Comparison of ENCODE assay signal across 9 cellular contexts in genomic region chr2:54866868-54867267, GRCh38.
DNase-seq lines count a peak whose midpoint lies in the region; ATAC-seq, FAIRE-seq and TF ChIP-seq lines count a peak whose summit lies in the region.
"Had no signal": no experiment of that assay in that cellular context is flagged by ENCODE, and none has a peak within 500 bp of the region (broad histone marks: within the 10 kb centered on the region; RNA-seq: fewer than 3 reads in every experiment).

No MANE protein-coding gene starts in this region.

- no peaks in the 10 kb centered on the region for H4K20me1 ChIP-seq in H9 (ENCODE audit: control insufficient read depth, insufficient read depth, insufficient read length)

- DNase-seq in HTR-8/SVneo (ENCODE audit: insufficient read length, low spot score), result no peak
- no peak for DNase-seq in NCI-H510A (lab: John Stamatoyannopoulos, UW)
- DNase-seq in dermis blood vessel endothelial cell, result no peak
- no peak for DNase-seq in H9

- H3K4me1 Mint-ChIP-seq in H9, result peaks cover 3 to 5% of the 10 kb centered on the region in 2 experiments; a peak in 2 of 4 replicates

- H3K27me3 Mint-ChIP-seq in H9 (ENCODE audit: low read depth), result no peaks in the 10 kb centered on the region

- H2AK5ac ChIP-seq in H9 (ENCODE audit: insufficient read length, low read length), result no peak overlapping the region

- H3K14ac ChIP-seq in H9 (ENCODE audit: insufficient read depth, low read length), result no peak overlapping the region

- no peak overlapping the region for H3K4me2 ChIP-seq in H9 (ENCODE audit: insufficient read depth, insufficient read length, low read length)

- no peaks in the 10 kb centered on the region for H3K36me3 Mint-ChIP-seq in H9 (ENCODE audit: insufficient read depth in 1 of 3, low read depth in 3 of 3)

- H3K9me3 ChIP-seq in H9 (ENCODE audit: control insufficient read depth, low read depth, low read length), result no peaks in the 10 kb centered on the region

- no peak overlapping the region for H4K8ac ChIP-seq in H9 (replicated peaks; ENCODE audit: insufficient read length, low read depth, low read length)

- H3K27ac ChIP-seq in VCaP, result peak overlapping the region; percentile 42
- H3K27ac ChIP-seq in H9 (ENCODE audit: insufficient read length, low read depth, low read length), result no peak overlapping the region

- H4K5ac ChIP-seq in H9 (ENCODE audit: insufficient read length, low read depth, low read length), result no peak overlapping the region

- no peaks in the 10 kb centered on the region for H3K79me2 ChIP-seq in H9 (ENCODE audit: insufficient read depth, low read length)

- no peak overlapping the region for H2BK120ac ChIP-seq in H9 (ENCODE audit: low read depth, low read length, poor library complexity, severe bottlenecking)

- H3K9me3 Mint-ChIP-seq in H9, result no peaks in the 10 kb centered on the region
- H3K9me3 Mint-ChIP-seq: T-helper 2 cell treated with Interferon-gamma antibody and Interleukin-4, amounts not matched to agents 5 μg/mL and 100 μg/mL, for 36 hours had no signal

- H3K27ac Mint-ChIP-seq in H9, result no peak overlapping the region
- H3K27ac Mint-ChIP-seq: T-helper 2 cell treated with Interferon-gamma antibody and Interleukin-4, amounts not matched to agents 5 μg/mL and 100 μg/mL, for 36 hours had no signal

- H3K23ac ChIP-seq in H9 (ENCODE audit: insufficient read length, low read depth, low read length), result no peak overlapping the region

- H2BK20ac ChIP-seq in H9 (ENCODE audit: low read depth, low read length, poor library complexity, severe bottlenecking), result no peak overlapping the region

- H2AFZ ChIP-seq in H9 (ENCODE audit: low read length), result no peak overlapping the region

- no peak overlapping the region for H3K18ac ChIP-seq in H9 (ENCODE audit: insufficient read length, low read depth, low read length)

- no peak overlapping the region for H2BK5ac ChIP-seq in H9 (ENCODE audit: insufficient read length, low read length)

- WGBS in H9 (ENCODE audit: extremely low coverage, insufficient read length, low lambda C conversion rate), result no CpG with 5 or more reads among the region's 5 CpGs

- no peaks in the 10 kb centered on the region; the same call in 1 of the 2 replicates for H3K27me3 ChIP-seq in H9 (ENCODE audit: insufficient read depth, low read length)

- H2BK15ac ChIP-seq in H9 (ENCODE audit: low read depth, low read length), result no peak overlapping the region

- no peak overlapping the region for H3K9ac ChIP-seq in H9 (ENCODE audit: extremely low read depth, insufficient read length, low read length)

- ATAC-seq in GM18867 (IDR thresholded peaks at IDR 0.05; ENCODE audit: unreplicated experiment), result peak; percentile 92
- ATAC-seq in GM21619 (IDR thresholded peaks at IDR 0.05; ENCODE audit: unreplicated experiment), result peak; percentile 87
- peak; percentile 86 for ATAC-seq in HG03439 (IDR thresholded peaks at IDR 0.05; ENCODE audit: unreplicated experiment)

- no peaks in the 10 kb centered on the region for H3K23me2 ChIP-seq in H9 (ENCODE audit: insufficient read length, low read depth, low read length, poor library complexity, severe bottlenecking)

- no peaks in the 10 kb centered on the region for H3K79me1 ChIP-seq in H9 (ENCODE audit: insufficient read depth, low read depth, low read length, poor library complexity, severe bottlenecking)

- no peak overlapping the region for H3T11ph ChIP-seq in H9 (ENCODE audit: low read length)

- no peak overlapping the region for H3K56ac ChIP-seq in H9 (ENCODE audit: insufficient read length, low read depth, low read length)

- H3K4me1 ChIP-seq in H9 (ENCODE audit: insufficient read depth, low read length), result no peaks in the 10 kb centered on the region; the same call in 1 of the 2 replicates

- no peak for FAIRE-seq in HTR-8/SVneo (lab: Jason Lieb, UNC)

- H2BK12ac ChIP-seq in H9 (ENCODE audit: insufficient read length, low read depth, low read length), result no peak overlapping the region

- H3K4ac ChIP-seq in H9 (ENCODE audit: low read depth, low read length), result no peak overlapping the region

- H4K91ac ChIP-seq in H9 (ENCODE audit: insufficient read length, low read depth, low read length), result no peak overlapping the region

- no peak for TF ChIP-seq CTCF in VCaP (conservative IDR thresholded peaks at IDR 0.05)
- no peak for TF ChIP-seq CTCF in H9 (conservative IDR thresholded peaks at IDR 0.05)

- no peak overlapping the region for H3K4me3 Mint-ChIP-seq in H9
- H3K4me3 Mint-ChIP-seq: T-helper 2 cell treated with Interferon-gamma antibody and Interleukin-4, amounts not matched to agents 5 μg/mL and 100 μg/mL, for 36 hours had no signal
